17 cellular contexts compared by ENCODE assay signal in genomic region chr3:71374582-71374981, GRCh38.
DNase-seq lines count a peak whose midpoint lies in the region; ATAC-seq and TF ChIP-seq lines count a peak whose summit lies in the region.
"Had no signal": no experiment of that assay in that cellular context is flagged by ENCODE, and none has a peak within 500 bp of the region (broad histone marks: within the 10 kb centered on the region; RNA-seq: fewer than 3 reads in every experiment).

No MANE protein-coding gene starts in this region.

- no peaks in the 10 kb centered on the region for H3K9me2 ChIP-seq in Karpas-422 (replicated peaks; ENCODE audit: insufficient read depth, low read length)

- intact Hi-C loops in esophagus muscularis mucosa (cut with DNase I), result no loop called here

- peak overlapping the region; percentile 53 for H3K4me2 ChIP-seq in Karpas-422 (ENCODE audit: low read depth, low read length, poor library complexity, severe bottlenecking)

- no peak for DNase-seq in stimulated activated naive CD8-positive, alpha-beta T cell treated with anti-CD3 and anti-CD28 coated beads, Interleukin-15, Interleukin-2, amounts not matched to agents 100 U/mL and 50 U/mL, for 24 hours
- DNase-seq in Karpas-422 (no peak), esophagus muscularis mucosa (ENCODE audit: extremely low spot score) (peak; percentile 8), RKO (ENCODE audit: low spot score) (no peak), coronary artery (ENCODE audit: low spot score) (no peak), NCI-H345 (lab: John Stamatoyannopoulos, UW) (no peak)
- DNase-seq: DMS53, GDM1, KG1, NCI-H1105, NCI-H146, NCI-H2029, NCI-H226, NCI-H524, NCI-H774, SHP77 had no signal

- H3K27ac ChIP-seq in Karpas-422 (ENCODE audit: low read length), result peak overlapping the region; percentile 92
- no peak overlapping the region for H3K27ac ChIP-seq in esophagus muscularis mucosa (replicated peaks in 1 of 4)
- no peak overlapping the region for H3K27ac ChIP-seq in coronary artery

- H2AFZ ChIP-seq in Karpas-422 (ENCODE audit: low read length), result no peak overlapping the region

- H3K36me3 ChIP-seq in Karpas-422 (ENCODE audit: insufficient read depth, low read length) (no peaks in the 10 kb centered on the region), esophagus muscularis mucosa (no peaks in the 10 kb centered on the region)

- no peak for TF ChIP-seq POLR2A in esophagus muscularis mucosa (IDR thresholded peaks at IDR 0.05; ENCODE audit: low read depth)

- 0 out of 2 replicates have a peak overlapping the region, but pooled peaks have one; percentile 5 for H3K9ac ChIP-seq in Karpas-422 (ENCODE audit: low read length)

- TF ChIP-seq CTCF in esophagus muscularis mucosa (IDR thresholded peaks at IDR 0.05) (no peak), coronary artery (IDR thresholded peaks at IDR 0.05) (no peak)

- peak overlapping the region; percentile 90 for H3K27ac Mint-ChIP-seq in stimulated activated naive CD8-positive, alpha-beta T cell treated with anti-CD3 and anti-CD28 coated beads, Interleukin-15, Interleukin-2, amounts not matched to agents 100 ng/mL and 50 ng/mL, for 24 hours

- H3K27me3 ChIP-seq in Karpas-422 (ENCODE audit: low read length) (no peaks in the 10 kb centered on the region), esophagus muscularis mucosa (no peaks in the 10 kb centered on the region)

- no peaks in the 10 kb centered on the region for H3K9me3 Mint-ChIP-seq in stimulated activated naive CD8-positive, alpha-beta T cell treated with anti-CD3 and anti-CD28 coated beads, Interleukin-15, Interleukin-2, amounts not matched to agents 100 ng/mL and 50 ng/mL, for 24 hours

- peaks cover 96% of the 10 kb centered on the region for H3K79me2 ChIP-seq in Karpas-422 (ENCODE audit: low read length)

- H4K20me1 ChIP-seq in Karpas-422 (ENCODE audit: insufficient read depth, low read depth, low read length), result no peaks in the 10 kb centered on the region

- no peak for TF ChIP-seq EP300 in esophagus muscularis mucosa (IDR thresholded peaks at IDR 0.05)

- peaks cover 94% of the 10 kb centered on the region for H3K4me1 Mint-ChIP-seq in stimulated activated naive CD8-positive, alpha-beta T cell treated with anti-CD3 and anti-CD28 coated beads, Interleukin-15, Interleukin-2, amounts not matched to agents 100 ng/mL and 50 ng/mL, for 24 hours (ENCODE audit: low read depth)

- no peak overlapping the region for H3K4me3 Mint-ChIP-seq in stimulated activated naive CD8-positive, alpha-beta T cell treated with anti-CD3 and anti-CD28 coated beads, Interleukin-15, Interleukin-2, amounts not matched to agents 100 ng/mL and 50 ng/mL, for 24 hours

- H3K4me1 ChIP-seq in Karpas-422 (ENCODE audit: low read length) (peaks cover 92% of the 10 kb centered on the region), esophagus muscularis mucosa (peaks cover 5 to 29% (median 20%) of the 10 kb centered on the region in 4 donors)

- no peak for ATAC-seq in stimulated activated naive CD8-positive, alpha-beta T cell treated with anti-CD3 and anti-CD28 coated beads, Interleukin-15, Interleukin-2, amounts not matched to agents 100 U/mL and 50 U/mL, for 24 hours

- no peaks in the 10 kb centered on the region for H3K27me3 Mint-ChIP-seq in stimulated activated naive CD8-positive, alpha-beta T cell treated with anti-CD3 and anti-CD28 coated beads, Interleukin-15, Interleukin-2, amounts not matched to agents 100 ng/mL and 50 ng/mL, for 24 hours

- no peak overlapping the region for H3K4me3 ChIP-seq in Karpas-422 (ENCODE audit: low read length)
- no peak overlapping the region for H3K4me3 ChIP-seq in esophagus muscularis mucosa
- H3K4me3 ChIP-seq in coronary artery, result no peak overlapping the region

- H3K36me3 Mint-ChIP-seq in stimulated activated naive CD8-positive, alpha-beta T cell treated with anti-CD3 and anti-CD28 coated beads, Interleukin-15, Interleukin-2, amounts not matched to agents 100 ng/mL and 50 ng/mL, for 24 hours (ENCODE audit: low read depth), result peaks cover 5% of the 10 kb centered on the region

- H3K9me3 ChIP-seq in Karpas-422 (ENCODE audit: low read length), result no peaks in the 10 kb centered on the region
- H3K9me3 ChIP-seq in esophagus muscularis mucosa, result no peaks in the 10 kb centered on the region
